Comparison of ENCODE assay signal across 22 cellular contexts in genomic region chr11:68416070-68416578, GRCh38.
"Had no signal": no experiment of that assay in that cellular context is flagged by ENCODE, and none has a peak within 500 bp of the region (broad histone marks: within the 10 kb centered on the region; RNA-seq: fewer than 3 reads in every experiment).

No MANE protein-coding gene starts in this region.

- DNase-seq: IMR-90, Karpas-422, KG1, MG63, NCI-H1092, NCI-H1105 treated with DMSO at 0.1 percent for 48 hours, NCI-H1417 treated with DMSO at 0.1 percent for 48 hours, NCI-H146, NCI-H1694 treated with DMSO at 0.1 percent for 48 hours, NCI-H1930, NCI-H2081, NCI-H2107, NCI-H2227 treated with DMSO at 0.1 percent for 48 hours, NCI-H510A, NCI-H524 treated with DMSO at 0.1 percent for 48 hours, NCI-H69, NCI-H774, PC-3, SHP77 treated with DMSO at 0.1 percent for 48 hours, SJCRH30 had no signal

- H3K27me3 ChIP-seq: MG63, SJCRH30 had no signal

- H3K27ac ChIP-seq: HL-60, RWPE1, SJCRH30 had no signal

- H3K4me3 ChIP-seq: MG63, SJCRH30 had no signal

- H3K9me3 ChIP-seq: MG63, SJCRH30 had no signal
